Comparison of ENCODE assay signal across 5 cellular contexts in the genomic region with DNA sequence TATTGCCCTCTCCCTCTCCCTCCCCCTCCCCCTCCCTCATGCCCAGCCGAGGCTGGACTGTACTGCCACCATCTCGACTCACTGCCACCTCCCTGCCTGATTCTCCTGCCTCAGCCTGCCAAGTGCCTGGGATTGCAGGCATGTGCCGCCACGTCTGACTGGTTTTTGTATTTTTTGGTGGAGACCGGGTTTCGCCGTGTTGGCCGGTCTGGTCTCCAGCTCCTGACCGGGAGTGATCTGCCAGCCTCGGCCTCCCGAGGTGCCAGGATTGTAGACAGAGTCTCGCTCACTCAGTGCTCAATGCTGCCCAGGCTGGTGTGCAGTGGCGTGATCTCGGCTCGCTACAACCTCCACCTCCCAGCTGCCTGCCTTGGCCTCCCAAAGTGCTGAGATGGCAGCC. TPM values are rescaled to one million over a fixed set of nuclear protein-coding genes. Genes with fewer than 3 reads are reported as not detected.
"Had no signal": no experiment of that assay in that cellular context is flagged by ENCODE, and none has a peak within 500 bp of the region (broad histone marks: within the 10 kb centered on the region; RNA-seq: fewer than 3 reads in every experiment).

No MANE protein-coding gene starts in this region.

RNA-seq across cellular contexts. Expression of a gene that starts 5.6 kb away (rescaled TPM):
- total RNA-seq: HepG2, HT-29, HT1080, IMR-90, K562 had no signal

RNA-seq across cellular contexts. Expression of a gene that starts 17.0 kb away (rescaled TPM):
- total RNA-seq: HepG2, HT-29, HT1080, IMR-90, K562 had no signal

RNA-seq across cellular contexts. Expression of a gene that starts 54.0 kb away (rescaled TPM):
- total RNA-seq: HepG2, HT-29, HT1080, IMR-90 had no signal
